Comparison of ENCODE assay signal across 8 cellular contexts in genomic region chr17:1716076-1716911, GRCh38. TPM values are rescaled to one million over a fixed set of nuclear protein-coding genes. Genes with fewer than 3 reads are reported as not detected.
DNase-seq lines count a peak whose midpoint lies in the region; ATAC-seq and TF ChIP-seq lines count a peak whose summit lies in the region.

No MANE protein-coding gene starts in this region.

- POLR2A ChIA-PET in Panc1 (lab: Charles Lee) = interaction anchor here (0.5 to 1.1 kb wide), 4 partner anchors 72 to 190 kb away, joined by 3 to 10 read pairs (median 8); no protein-coding TSS in a partner anchor

- H3K4me1 ChIP-seq in Panc1 (ENCODE audit: control insufficient read depth, insufficient read depth, low read length) (peaks cover 44% of the 10 kb centered on the region), esophagus squamous epithelium (peaks cover 30 to 69% (median 39%) of the 10 kb centered on the region in 3 donors)

- WGBS in esophagus squamous epithelium, 2 donors = 0 to 1% methylated on average over 10 to 26 of the region's 70 CpGs

- in situ Hi-C loops in Panc1 (cut with HindIII; ENCODE audit: low pct_unique_long_range_greater_than_20kb, low sequenced_read_pairs) = no loop called here

- H3K36me3 ChIP-seq in Panc1 (ENCODE audit: control insufficient read depth, insufficient read depth, low read length) (peaks cover 4% of the 10 kb centered on the region; the same call in 1 of the 2 replicates), esophagus squamous epithelium (peaks cover 8 to 27% (median 14%) of the 10 kb centered on the region in 3 donors)

- BruUV-seq in Panc1 (replicated peaks; lab: Mats Ljungman, UMichigan) = no TSS peak

- intact Hi-C loops in Panc1 (cut with micrococcal nuclease; ENCODE audit: unreplicated experiment) (no loop called here), esophagus squamous epithelium (cut with DNase I) (no loop called here)

- H3K9me3 ChIP-seq in Panc1 (ENCODE audit: control insufficient read depth, insufficient read depth, low read depth, low read length) = no peaks in the 10 kb centered on the region
- no peaks in the 10 kb centered on the region for H3K9me3 ChIP-seq in esophagus squamous epithelium

- ATAC-seq in GM21723 (IDR thresholded peaks at IDR 0.05; ENCODE audit: unreplicated experiment) (peak; percentile 72), Panc1 (peak; percentile 84)

- peak overlapping the region; percentile 78 to 79 for H3K4me3 ChIP-seq in Panc1 (ENCODE audit: low read depth in 2 of 2, low read length in 2 of 2)
- peak overlapping the region; percentile 86 to 100 (median 91) for H3K4me3 ChIP-seq in esophagus squamous epithelium

- CTCF ChIA-PET in Panc1 (lab: Charles Lee) = interaction anchor here (1.3 kb wide), 1 partner anchor 67 kb away, joined by 5 read pairs; no protein-coding TSS in a partner anchor

- H3K27ac ChIP-seq in Panc1 (ENCODE audit: low read length) (peak overlapping the region; percentile 99), esophagus squamous epithelium (peak overlapping the region; percentile 97 to 100 (median 100))

- TF ChIP-seq CTCF in Panc1 (IDR thresholded peaks at IDR 0.05) (no peak), esophagus squamous epithelium (IDR thresholded peaks at IDR 0.05) (peak in 4 of 6 experiments; percentile 1 to 32 (median 18))

- no peaks in the 10 kb centered on the region for H3K27me3 ChIP-seq in Panc1 (ENCODE audit: control insufficient read depth, insufficient read depth, low read length)
- no peaks in the 10 kb centered on the region for H3K27me3 ChIP-seq in esophagus squamous epithelium

- peak; percentile 97 for DNase-seq in DMS53 treated with DMSO at 0.1 percent for 48 hours (lab: John Stamatoyannopoulos, UW; ENCODE audit: unreplicated experiment)
- peak; percentile 82 for DNase-seq in KG1 (lab: John Stamatoyannopoulos, UW)
- peak; percentile 99 for DNase-seq in Panc1 (ENCODE audit: low read depth, low spot score)
- peak; percentile 100 for DNase-seq in activated T-helper 1 cell treated with Interleukin-2 at 50 U/mL for 16 hours (ENCODE audit: low read depth)
- peak; percentile 99 for DNase-seq in esophagus squamous epithelium (lab: John Stamatoyannopoulos, UW)
- peak; percentile 100 for DNase-seq in myocyte (ENCODE audit: low read depth)
- peak; percentile 100 for DNase-seq in stimulated activated CD8-positive, alpha-beta memory T cell treated with anti-CD3 and anti-CD28 coated beads, Interleukin-7, amount 100 ng/mL, for 48 hours (ENCODE audit: extremely low read depth in 1 of 2, low read depth in 1 of 2)

- TF ChIP-seq POLR2A in esophagus squamous epithelium (IDR thresholded peaks at IDR 0.05) = peak; percentile 48 to 100 (median 99)

RNA-seq across cellular contexts. Expression of gene TLCD2, which starts 6.1 kb away (rescaled TPM):
- total RNA-seq in Panc1 (2021; ENCODE audit: unreplicated experiment) (7.0 TPM), esophagus squamous epithelium (1 to 10 TPM; 4.2 to 6.0 (median 5.6) TPM), myocyte (1.7 and 1.8 TPM in 2 replicates)
- 3.0 TPM for polyA plus RNA-seq in Panc1 (2012; ENCODE audit: insufficient read length)
- 10.2 TPM for polyA plus RNA-seq in myocyte (2012)

RNA-seq across cellular contexts. Expression of gene WDR81, which starts 8.2 kb away (rescaled TPM):
- 29.5 TPM for total RNA-seq in Panc1 (2021; ENCODE audit: unreplicated experiment)
- polyA plus RNA-seq in Panc1 (2012; ENCODE audit: insufficient read length) = 36.4 TPM
- 10 to 100 TPM; 12.5 to 33.8 (median 21.1) TPM for total RNA-seq in esophagus squamous epithelium
- total RNA-seq in myocyte = 76.0 and 76.8 TPM in 2 replicates
- 30.0 TPM for polyA plus RNA-seq in myocyte (2012)

RNA-seq across cellular contexts. Expression of gene SERPINF2, which starts 26.4 kb away (rescaled TPM):
- total RNA-seq in Panc1 (2021; ENCODE audit: unreplicated experiment) (0.77 TPM), esophagus squamous epithelium (1 to 10 TPM in 2 of 4 donors, under 1 TPM in 2; 0.22 to 7.1 (median 1.6) TPM), myocyte (0.67 and 2.0 TPM in 2 replicates)
- 1.3 TPM for polyA plus RNA-seq in Panc1 (2012; ENCODE audit: insufficient read length)
- polyA plus RNA-seq in myocyte (2012) = 1.1 TPM

RNA-seq across cellular contexts. Expression of gene PRPF8, which starts 31.6 kb away (rescaled TPM):
- total RNA-seq in Panc1 (2021; ENCODE audit: unreplicated experiment) (296 TPM), esophagus squamous epithelium (100 to 1,000 TPM; 112 to 157 (median 145) TPM), myocyte (86.1 and 89.3 TPM in 2 replicates)
- polyA plus RNA-seq in Panc1 (2012; ENCODE audit: insufficient read length) = 473 TPM
- polyA plus RNA-seq in myocyte (2012) = 147 TPM

RNA-seq across cellular contexts. Expression of gene SERPINF1, which starts 45.6 kb away (rescaled TPM):
- total RNA-seq in Panc1 (2021; ENCODE audit: unreplicated experiment) (4.6 TPM), esophagus squamous epithelium (100 to 1,000 TPM in 2 of 4 donors, 10 to 100 TPM in 2; 26.6 to 351 (median 80.6) TPM), myocyte (5,512 and 6,691 TPM in 2 replicates)
- 10.1 TPM for polyA plus RNA-seq in Panc1 (2012; ENCODE audit: insufficient read length)
- 567 TPM for polyA plus RNA-seq in myocyte (2012)

Comparison
In these comparisons a context has a peak if more than half of its experiments do, and no peak if none do; other contexts are left out.
1. Peak in every context shown above with its lines: DNase-seq, ATAC-seq, H3K4me3 ChIP-seq and H3K27ac ChIP-seq.